ENCODE assay signal across 26 cellular contexts in the genomic region with DNA sequence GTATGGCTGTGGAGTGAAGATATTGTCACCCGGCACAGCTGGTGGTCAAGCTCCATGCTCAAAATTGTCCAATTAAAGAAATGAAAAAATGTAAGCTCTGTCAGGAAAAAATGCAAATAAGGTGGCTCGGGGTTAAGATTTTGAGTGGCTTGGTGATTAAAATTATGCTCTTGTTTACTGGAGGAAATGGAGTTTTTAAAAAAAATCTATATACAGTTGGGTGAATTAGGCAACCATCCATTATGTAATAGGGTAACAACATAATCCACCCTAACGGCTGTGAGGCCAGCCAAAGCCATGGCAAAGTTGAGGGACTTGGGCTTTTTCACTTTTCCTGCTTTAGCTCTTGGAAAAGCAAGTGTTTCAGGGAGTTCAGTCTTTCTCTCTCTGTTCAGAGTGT.
"Had no signal": no experiment of that assay in that cellular context is flagged by ENCODE, and none has a peak within 500 bp of the region (broad histone marks: within the 10 kb centered on the region; RNA-seq: fewer than 3 reads in every experiment).

No MANE protein-coding gene starts in this region.

- H3K4me1 ChIP-seq: ascending aorta, body of pancreas, SJCRH30 had no signal

- H3K27me3 ChIP-seq: ascending aorta, body of pancreas, SJCRH30 had no signal

- H2AFZ ChIP-seq: PC-9 had no signal

- H3K27me3 Mint-ChIP-seq: activated naive CD8-positive, alpha-beta T cell treated with anti-CD3 and anti-CD28 coated beads, Interleukin-2, amount 50 U/mL, for 24 hours had no signal

- H3K36me3 Mint-ChIP-seq: activated CD8-positive, alpha-beta memory T cell treated with anti-CD3 and anti-CD28 coated beads, Interleukin-2, amount 10 ng/mL, durations not matched to agents 7 days and 5 days; activated naive CD4-positive, alpha-beta T cell treated with anti-CD3 and anti-CD28 coated beads, Interleukin-2, amount 50 U/mL, for 72 hours had no signal

- H3K4me1 Mint-ChIP-seq: activated CD8-positive, alpha-beta memory T cell treated with anti-CD3 and anti-CD28 coated beads, Interleukin-2, amount 10 ng/mL, durations not matched to agents 7 days and 5 days; activated naive CD8-positive, alpha-beta T cell treated with anti-CD3 and anti-CD28 coated beads, Interleukin-2, amount 50 U/mL, for 24 hours had no signal

- DNase-seq: activated CD4-positive, alpha-beta T cell treated with anti-CD3 and anti-CD28 coated beads for 48 hours; activated CD4-positive, alpha-beta T cell treated with anti-CD3 and anti-CD28 coated beads, Interleukin-2, amount 50 U/mL, for 48 hours; activated CD8-positive, alpha-beta memory T cell treated with anti-CD3 and anti-CD28 coated beads, Interleukin-2, amount 10 ng/mL, durations not matched to agents 7 days and 5 days; activated effector memory CD4-positive, alpha-beta T cell treated with Interleukin-2 at 50 U/mL for 16 hours; activated naive CD4-positive, alpha-beta T cell; activated naive CD8-positive, alpha-beta T cell treated with anti-CD3 and anti-CD28 coated beads, Interleukin-2, amount 50 U/mL, for 24 hours; activated T-cell treated with anti-CD3 and anti-CD28 coated beads, Interleukin-2, amount 50 U/mL, for 24 hours; amniotic stem cell; body of pancreas; central memory CD4-positive, alpha-beta T cell; Kasumi-1; NCI-H1105 treated with DMSO at 0.1 percent for 48 hours; NCI-H1436 treated with DMSO at 0.1 percent for 48 hours; NCI-H187; NCI-H2081; NCI-H510A treated with DMSO at 0.1 percent for 48 hours; NCI-H69; PC-9; SJCRH30; SK-N-SH; T-helper 1 cell had no signal

- ATAC-seq: activated CD4-positive, CD25-positive, alpha-beta regulatory T cell treated with anti-CD3 and anti-CD28 coated beads, Interleukin-2, amount 50 U/mL, for 24 hours; activated CD8-positive, alpha-beta memory T cell treated with anti-CD3 and anti-CD28 coated beads, Interleukin-2, amount 10 ng/mL, durations not matched to agents 7 days and 5 days; activated naive CD4-positive, alpha-beta T cell treated with anti-CD3 and anti-CD28 coated beads, Interleukin-2, amount 50 U/mL, for 72 hours; activated naive CD8-positive, alpha-beta T cell treated with anti-CD3 and anti-CD28 coated beads, Interleukin-2, amount 50 U/mL, for 24 hours; body of pancreas; K562 had no signal

- H3K27ac Mint-ChIP-seq: activated CD8-positive, alpha-beta memory T cell treated with anti-CD3 and anti-CD28 coated beads, Interleukin-2, amount 10 ng/mL, durations not matched to agents 7 days and 5 days; activated naive CD4-positive, alpha-beta T cell treated with anti-CD3 and anti-CD28 coated beads, Interleukin-2, amount 50 U/mL, for 72 hours; activated naive CD8-positive, alpha-beta T cell treated with anti-CD3 and anti-CD28 coated beads, Interleukin-2, amount 50 U/mL, for 24 hours; activated T-cell treated with anti-CD3 and anti-CD28 coated beads, Interleukin-2, amount 50 U/mL, for 24 hours; activated T-helper 1 cell treated with anti-CD3 and anti-CD28 coated beads, Interleukin-12 subunit alpha, Interleukin-12 subunit beta, Interleukin-2, Interleukin-4 antibody, amounts not matched to agents 30 ng/mL and 10 ng/mL and 1 ng/mL, durations not matched to agents 14 hours and 24 hours and 36 hours had no signal

- H3K4me3 ChIP-seq: ascending aorta, body of pancreas, K562, PC-9, SJCRH30 had no signal

- H3K9me3 ChIP-seq: ascending aorta, body of pancreas, SJCRH30, SK-N-SH had no signal

- H3K27ac ChIP-seq: ascending aorta, body of pancreas, PC-9, SJCRH30 had no signal

- H3K9ac ChIP-seq: SK-N-SH had no signal

- H3K36me3 ChIP-seq: ascending aorta, SJCRH30 had no signal

- H3K4me2 ChIP-seq: PC-9, SK-N-SH had no signal

- H3K9me3 Mint-ChIP-seq: activated naive CD4-positive, alpha-beta T cell treated with anti-CD3 and anti-CD28 coated beads, Interleukin-2, amount 50 U/mL, for 72 hours; activated naive CD8-positive, alpha-beta T cell treated with anti-CD3 and anti-CD28 coated beads, Interleukin-2, amount 50 U/mL, for 24 hours; activated T-cell treated with anti-CD3 and anti-CD28 coated beads, Interleukin-2, amount 50 U/mL, for 24 hours; activated T-helper 1 cell treated with anti-CD3 and anti-CD28 coated beads, Interleukin-12 subunit alpha, Interleukin-12 subunit beta, Interleukin-2, Interleukin-4 antibody, amounts not matched to agents 30 ng/mL and 10 ng/mL and 1 ng/mL, durations not matched to agents 14 hours and 24 hours and 36 hours had no signal

- H3K4me3 Mint-ChIP-seq: activated CD8-positive, alpha-beta memory T cell treated with anti-CD3 and anti-CD28 coated beads, Interleukin-2, amount 10 ng/mL, durations not matched to agents 7 days and 5 days; activated naive CD8-positive, alpha-beta T cell treated with anti-CD3 and anti-CD28 coated beads, Interleukin-2, amount 50 U/mL, for 24 hours; activated T-cell treated with anti-CD3 and anti-CD28 coated beads, Interleukin-2, amount 50 U/mL, for 24 hours; activated T-helper 1 cell treated with anti-CD3 and anti-CD28 coated beads, Interleukin-12 subunit alpha, Interleukin-12 subunit beta, Interleukin-2, Interleukin-4 antibody, amounts not matched to agents 30 ng/mL and 10 ng/mL and 1 ng/mL, durations not matched to agents 14 hours and 24 hours and 36 hours had no signal
